ENCODE assay signal across 8 cellular contexts in genomic region chrX:153925739-153926593, GRCh38. TPM values are rescaled to one million over a fixed set of nuclear protein-coding genes. Genes with fewer than 3 reads are reported as not detected.
DNase-seq lines count a peak whose midpoint lies in the region; ATAC-seq and TF ChIP-seq lines count a peak whose summit lies in the region.

TSS of gene ARHGAP4 (minus strand) at chrX:153926264. CDS start at chrX:153926202, 62 bp downstream.

- CTCF ChIA-PET in GM10248 (lab: Yijun Ruan, JAX) = interaction anchor here (0.6 to 14.1 kb wide), 9 partner anchors 8 to 448 kb away, joined by 3 to 187 read pairs (median 4); partner anchors contain the start of genes NAA10 and RENBP

- H3K4me3 ChIP-seq in right cardiac atrium (ENCODE audit: low read length) (peak within 1 kb of the TSS; percentile 5), skeletal muscle tissue (ENCODE audit: low read length in 3 of 3) (peak within 1 kb of the TSS; percentile 38 to 77 (median 68))

- WGBS in right cardiac atrium = 16% methylated on average over 53 of the region's 59 CpGs

- H3K4me1 ChIP-seq in right cardiac atrium (ENCODE audit: control insufficient read depth, insufficient read depth, low read length) (peaks cover 7% of the 10 kb centered on the region), skeletal muscle tissue (ENCODE audit: control insufficient read depth in 3 of 3, insufficient read depth in 3 of 3, low read length in 3 of 3) (peaks cover 25 to 72% (median 43%) of the 10 kb centered on the region in 3 donors)

- H3K36me3 ChIP-seq in skeletal muscle tissue (ENCODE audit: control insufficient read depth in 3 of 3, insufficient read depth in 3 of 3, low read length in 3 of 3) = peaks cover 7 to 15% (median 8%) of the 10 kb centered on the region in 3 donors

- TF ChIP-seq CTCF in GM10248 (IDR thresholded peaks at IDR 0.05; ENCODE audit: control extremely low read depth, extremely low read depth, low read depth, missing control alignments) = peak; percentile 21

- H3K9ac ChIP-seq in skeletal muscle tissue (ENCODE audit: low read depth in 1 of 3, low read length in 3 of 3) = peak within 1 kb of the TSS; percentile 85 to 90 (median 87)

- POLR2A ChIA-PET in GM10248 (lab: Yijun Ruan, JAX) = interaction anchor here (1.0 kb wide), 2 partner anchors 45 to 132 kb away, joined by 3 read pairs; partner anchors contain the start of genes IDH3G and SSR4

- H3K27ac ChIP-seq in right cardiac atrium (ENCODE audit: low read length) (peak within 1 kb of the TSS; percentile 99), skeletal muscle tissue (ENCODE audit: low read depth, low read length) (peak within 1 kb of the TSS; percentile 88)

- H3K27me3 ChIP-seq in right cardiac atrium (ENCODE audit: control insufficient read depth, insufficient read depth) (no peaks in the 10 kb centered on the region), skeletal muscle tissue (ENCODE audit: control insufficient read depth in 3 of 3, insufficient read depth in 3 of 3, low read length in 3 of 3) (peaks cover 0 to 6% (median 0%) of the 10 kb centered on the region in 3 donors)

- no peaks in the 10 kb centered on the region for H3K9me3 ChIP-seq in right cardiac atrium (ENCODE audit: control insufficient read depth, low read length)
- H3K9me3 ChIP-seq in skeletal muscle tissue (ENCODE audit: control insufficient read depth in 3 of 3, low read length in 3 of 3) = no peaks in the 10 kb centered on the region

- ATAC-seq in right cardiac atrium (no peak), GM21526 (IDR thresholded peaks at IDR 0.05; ENCODE audit: low FRiP score, unreplicated experiment) (no peak)

- DNase-seq in GM10248 (ENCODE audit: extremely low spot score) (peak; percentile 52), NAMALWA (ENCODE audit: low spot score) (peak; percentile 55), activated gamma-delta T cell treated with Interleukin-2 at 50 U/mL for 16 hours (peak; percentile 41), right cardiac atrium (peak in 2 of 3 donors; percentile 62 to 66), iPS-NIHi7 (ENCODE audit: extremely low spot score) (no peak), superior temporal gyrus (ENCODE audit: extremely low spot score) (no peak)

- intact Hi-C loops in right cardiac atrium (cut with DNase I) = loop anchor here in 1 of 4 donors (10.0 kb wide), 1 partner anchor 131 kb away; the partner anchor contains the start of genes IDH3G and SSR4

RNA-seq across cellular contexts. Expression of gene ARHGAP4, which starts in this region (rescaled TPM):
- total RNA-seq in right cardiac atrium (10 to 100 TPM; 13.4 to 22.9 (median 14.9) TPM), skeletal muscle tissue (25.1 TPM)
- 20.5 TPM for polyA plus RNA-seq in right cardiac atrium

Comparison
In these comparisons a context has a peak if more than half of its experiments do, and no peak if none do; other contexts are left out.
1. DNase-seq: peak in GM10248 (single experiment), NAMALWA (single experiment), activated gamma-delta T cell treated with Interleukin-2 at 50 U/mL for 16 hours (single experiment) and right cardiac atrium (2 of 3); none in iPS-NIHi7 (single experiment) and superior temporal gyrus (single experiment).